Comparison of ENCODE assay signal across 1 cellular context in the genomic region with DNA sequence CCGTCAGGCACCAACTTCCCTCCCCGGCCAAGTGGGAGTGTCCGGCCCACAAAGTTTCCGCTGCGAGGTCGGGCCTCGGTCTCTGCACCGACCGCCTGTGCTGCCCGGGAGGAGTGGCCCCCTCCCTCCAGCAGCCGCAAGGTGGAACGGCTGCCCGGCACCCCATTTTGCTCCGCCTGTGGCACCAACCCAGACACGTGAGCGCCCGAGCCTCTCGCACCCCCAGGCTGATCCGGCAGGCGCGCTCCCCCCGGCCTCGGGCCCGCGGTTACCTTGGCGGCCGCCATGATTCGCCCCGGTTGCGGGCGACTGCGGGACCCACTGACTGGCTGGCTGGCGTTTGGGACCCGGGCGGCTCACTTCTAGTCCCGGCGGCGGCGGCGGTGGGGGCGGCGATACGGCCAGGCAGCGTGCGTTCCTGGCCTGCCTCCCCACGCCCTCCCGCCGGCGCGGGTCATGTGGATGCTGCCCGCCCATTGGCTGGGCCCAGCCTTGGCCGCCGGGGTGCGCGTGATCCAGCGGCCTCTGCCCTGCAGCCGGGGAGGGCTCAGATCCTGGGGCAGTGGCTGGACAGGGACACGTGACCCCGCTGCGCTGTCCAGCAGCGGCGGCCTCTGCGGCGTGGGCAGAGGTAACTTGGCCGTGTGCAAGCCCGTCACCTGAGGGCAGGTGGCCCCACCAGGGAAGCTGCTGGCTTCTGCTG.
A peak's percentile ranks its signal among the peaks of the same experiment; 100 is the strongest.
TF ChIP-seq lines count a peak whose summit lies in the region.

A gene with protein sequence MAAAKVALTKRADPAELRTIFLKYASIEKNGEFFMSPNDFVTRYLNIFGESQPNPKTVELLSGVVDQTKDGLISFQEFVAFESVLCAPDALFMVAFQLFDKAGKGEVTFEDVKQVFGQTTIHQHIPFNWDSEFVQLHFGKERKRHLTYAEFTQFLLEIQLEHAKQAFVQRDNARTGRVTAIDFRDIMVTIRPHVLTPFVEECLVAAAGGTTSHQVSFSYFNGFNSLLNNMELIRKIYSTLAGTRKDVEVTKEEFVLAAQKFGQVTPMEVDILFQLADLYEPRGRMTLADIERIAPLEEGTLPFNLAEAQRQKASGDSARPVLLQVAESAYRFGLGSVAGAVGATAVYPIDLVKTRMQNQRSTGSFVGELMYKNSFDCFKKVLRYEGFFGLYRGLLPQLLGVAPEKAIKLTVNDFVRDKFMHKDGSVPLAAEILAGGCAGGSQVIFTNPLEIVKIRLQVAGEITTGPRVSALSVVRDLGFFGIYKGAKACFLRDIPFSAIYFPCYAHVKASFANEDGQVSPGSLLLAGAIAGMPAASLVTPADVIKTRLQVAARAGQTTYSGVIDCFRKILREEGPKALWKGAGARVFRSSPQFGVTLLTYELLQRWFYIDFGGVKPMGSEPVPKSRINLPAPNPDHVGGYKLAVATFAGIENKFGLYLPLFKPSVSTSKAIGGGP (minus strand): TSS at position 429 of the 703 bp plus-strand sequence. CDS start 142 bp downstream, at position 287.

TF ChIP-seq in HepG2, 621 proteins besides CTCF, POLR2A, EP300 and RAD21 (continued from another document and continues in another):
- TF ChIP-seq, protein P1, sequence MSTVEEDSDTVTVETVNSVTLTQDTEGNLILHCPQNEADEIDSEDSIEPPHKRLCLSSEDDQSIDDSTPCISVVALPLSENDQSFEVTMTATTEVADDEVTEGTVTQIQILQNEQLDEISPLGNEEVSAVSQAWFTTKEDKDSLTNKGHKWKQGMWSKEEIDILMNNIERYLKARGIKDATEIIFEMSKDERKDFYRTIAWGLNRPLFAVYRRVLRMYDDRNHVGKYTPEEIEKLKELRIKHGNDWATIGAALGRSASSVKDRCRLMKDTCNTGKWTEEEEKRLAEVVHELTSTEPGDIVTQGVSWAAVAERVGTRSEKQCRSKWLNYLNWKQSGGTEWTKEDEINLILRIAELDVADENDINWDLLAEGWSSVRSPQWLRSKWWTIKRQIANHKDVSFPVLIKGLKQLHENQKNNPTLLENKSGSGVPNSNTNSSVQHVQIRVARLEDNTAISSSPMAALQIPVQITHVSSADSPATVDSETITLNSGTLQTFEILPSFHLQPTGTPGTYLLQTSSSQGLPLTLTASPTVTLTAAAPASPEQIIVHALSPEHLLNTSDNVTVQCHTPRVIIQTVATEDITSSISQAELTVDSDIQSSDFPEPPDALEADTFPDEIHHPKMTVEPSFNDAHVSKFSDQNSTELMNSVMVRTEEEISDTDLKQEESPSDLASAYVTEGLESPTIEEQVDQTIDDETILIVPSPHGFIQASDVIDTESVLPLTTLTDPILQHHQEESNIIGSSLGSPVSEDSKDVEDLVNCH (CRISPR knock-in tag; IDR thresholded peaks at IDR 0.05): peak; percentile 96
- TF ChIP-seq ARHGAP35 (CRISPR knock-in tag; IDR thresholded peaks at IDR 0.05; ENCODE audit: borderline replicate concordance) (peak; percentile 97), ZKSCAN5 (CRISPR knock-in tag; IDR thresholded peaks at IDR 0.05) (no peak), SMYD3 (CRISPR knock-in tag; IDR thresholded peaks at IDR 0.05) (peak; percentile 77; the same call in 1 of the 2 replicates), ZNF44 (CRISPR knock-in tag; IDR thresholded peaks at IDR 0.05) (no peak), ISX (CRISPR knock-in tag; conservative IDR thresholded peaks at IDR 0.05) (no peak; the same call in 1 of the 2 replicates), ZNF777 (CRISPR knock-in tag; IDR thresholded peaks at IDR 0.05) (no peak), ZBTB1 (CRISPR knock-in tag; IDR thresholded peaks at IDR 0.05; ENCODE audit: borderline replicate concordance) (no peak), SKI (IDR thresholded peaks at IDR 0.05; ENCODE audit: partially characterized antibody) (peak; percentile 83), ZNF530 (CRISPR knock-in tag; IDR thresholded peaks at IDR 0.05; ENCODE audit: low read depth) (peak; percentile 70; the same call in 1 of the 2 replicates), GATA4 (IDR thresholded peaks at IDR 0.05; ENCODE audit: borderline replicate concordance, low read depth) (no peak), RELA (CRISPR knock-in tag; IDR thresholded peaks at IDR 0.05) (0 out of 2 replicates have a peak, but pooled peaks have one; percentile 79), PHF5A (CRISPR knock-in tag; IDR thresholded peaks at IDR 0.05; ENCODE audit: low read depth, unreplicated experiment) (peak; percentile 57), GTF3A (CRISPR knock-in tag; conservative IDR thresholded peaks at IDR 0.05) (0 out of 2 replicates have a peak, but pooled peaks have one; percentile 92), MAZ (IDR thresholded peaks at IDR 0.05; ENCODE audit: borderline replicate concordance, low read depth, low read length) (peak; percentile 56), MAZ (CRISPR knock-in tag; IDR thresholded peaks at IDR 0.05; ENCODE audit: low read depth) (peak; percentile 98; the same call in 1 of the 2 replicates), ZNF343 (CRISPR knock-in tag; IDR thresholded peaks at IDR 0.05) (peak; percentile 89), PLRG1 (conservative IDR thresholded peaks at IDR 0.05) (no peak), TP53 (CRISPR knock-in tag; conservative IDR thresholded peaks at IDR 0.05) (peak; percentile 56; the same call in 1 of the 2 replicates), ZNF331 (CRISPR knock-in tag; IDR thresholded peaks at IDR 0.05) (peak; percentile 93), PRMT3 (CRISPR knock-in tag; IDR thresholded peaks at IDR 0.05; ENCODE audit: borderline replicate concordance, low read depth) (no peak), CBX1 (IDR thresholded peaks at IDR 0.05; ENCODE audit: low read depth) (peak; percentile 54), TRIM24 (CRISPR knock-in tag; IDR thresholded peaks at IDR 0.05) (no peak), SP140L (CRISPR knock-in tag; IDR thresholded peaks at IDR 0.05; ENCODE audit: borderline replicate concordance) (peak; percentile 71; the same call in 1 of the 2 replicates), GATAD1 (CRISPR knock-in tag; IDR thresholded peaks at IDR 0.05) (peak; percentile 82), SAFB2 (CRISPR knock-in tag; IDR thresholded peaks at IDR 0.05; ENCODE audit: borderline replicate concordance, low read depth) (peak; percentile 98), ZFP36L2 (CRISPR knock-in tag; IDR thresholded peaks at IDR 0.05) (no peak), ZMAT3 (CRISPR knock-in tag; conservative IDR thresholded peaks at IDR 0.05) (peak; percentile 99), ARNTL (CRISPR knock-in tag; IDR thresholded peaks at IDR 0.05) (peak; percentile 100), ZSCAN31 (CRISPR knock-in tag; IDR thresholded peaks at IDR 0.05; ENCODE audit: low read depth) (peak; percentile 92; the same call in 1 of the 2 replicates)
- TF ChIP-seq, protein P2, sequence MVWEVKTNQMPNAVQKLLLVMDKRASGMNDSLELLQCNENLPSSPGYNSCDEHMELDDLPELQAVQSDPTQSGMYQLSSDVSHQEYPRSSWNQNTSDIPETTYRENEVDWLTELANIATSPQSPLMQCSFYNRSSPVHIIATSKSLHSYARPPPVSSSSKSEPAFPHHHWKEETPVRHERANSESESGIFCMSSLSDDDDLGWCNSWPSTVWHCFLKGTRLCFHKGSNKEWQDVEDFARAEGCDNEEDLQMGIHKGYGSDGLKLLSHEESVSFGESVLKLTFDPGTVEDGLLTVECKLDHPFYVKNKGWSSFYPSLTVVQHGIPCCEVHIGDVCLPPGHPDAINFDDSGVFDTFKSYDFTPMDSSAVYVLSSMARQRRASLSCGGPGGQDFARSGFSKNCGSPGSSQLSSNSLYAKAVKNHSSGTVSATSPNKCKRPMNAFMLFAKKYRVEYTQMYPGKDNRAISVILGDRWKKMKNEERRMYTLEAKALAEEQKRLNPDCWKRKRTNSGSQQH (CRISPR knock-in tag; IDR thresholded peaks at IDR 0.05; ENCODE audit: low read depth): no peak; the same call in 1 of the 2 replicates
- TF ChIP-seq, protein P3, sequence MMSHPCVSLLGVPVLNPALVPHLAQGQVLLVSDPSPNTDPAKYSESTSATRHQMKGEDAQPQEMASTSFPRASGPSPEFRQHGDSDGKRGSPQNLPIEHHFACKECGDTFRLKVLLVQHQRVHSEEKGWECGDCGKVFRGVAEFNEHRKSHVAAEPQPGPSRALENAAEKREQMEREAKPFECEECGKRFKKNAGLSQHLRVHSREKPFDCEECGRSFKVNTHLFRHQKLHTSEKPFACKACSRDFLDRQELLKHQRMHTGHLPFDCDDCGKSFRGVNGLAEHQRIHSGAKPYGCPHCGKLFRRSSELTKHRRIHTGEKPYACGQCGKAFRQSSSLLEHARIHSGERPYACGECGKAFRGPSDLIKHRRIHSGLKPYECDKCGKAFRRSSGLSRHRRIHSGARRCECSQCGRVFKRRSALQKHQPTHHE (CRISPR knock-in tag; IDR thresholded peaks at IDR 0.05; ENCODE audit: borderline replicate concordance): no peak; the same call in none of the 2 replicates
- TF ChIP-seq, protein P4, sequence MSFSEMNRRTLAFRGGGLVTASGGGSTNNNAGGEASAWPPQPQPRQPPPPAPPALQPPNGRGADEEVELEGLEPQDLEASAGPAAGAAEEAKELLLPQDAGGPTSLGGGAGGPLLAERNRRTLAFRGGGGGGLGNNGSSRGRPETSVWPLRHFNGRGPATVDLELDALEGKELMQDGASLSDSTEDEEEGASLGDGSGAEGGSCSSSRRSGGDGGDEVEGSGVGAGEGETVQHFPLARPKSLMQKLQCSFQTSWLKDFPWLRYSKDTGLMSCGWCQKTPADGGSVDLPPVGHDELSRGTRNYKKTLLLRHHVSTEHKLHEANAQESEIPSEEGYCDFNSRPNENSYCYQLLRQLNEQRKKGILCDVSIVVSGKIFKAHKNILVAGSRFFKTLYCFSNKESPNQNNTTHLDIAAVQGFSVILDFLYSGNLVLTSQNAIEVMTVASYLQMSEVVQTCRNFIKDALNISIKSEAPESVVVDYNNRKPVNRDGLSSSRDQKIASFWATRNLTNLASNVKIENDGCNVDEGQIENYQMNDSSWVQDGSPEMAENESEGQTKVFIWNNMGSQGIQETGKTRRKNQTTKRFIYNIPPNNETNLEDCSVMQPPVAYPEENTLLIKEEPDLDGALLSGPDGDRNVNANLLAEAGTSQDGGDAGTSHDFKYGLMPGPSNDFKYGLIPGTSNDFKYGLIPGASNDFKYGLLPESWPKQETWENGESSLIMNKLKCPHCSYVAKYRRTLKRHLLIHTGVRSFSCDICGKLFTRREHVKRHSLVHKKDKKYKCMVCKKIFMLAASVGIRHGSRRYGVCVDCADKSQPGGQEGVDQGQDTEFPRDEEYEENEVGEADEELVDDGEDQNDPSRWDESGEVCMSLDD (CRISPR knock-in tag; IDR thresholded peaks at IDR 0.05; ENCODE audit: borderline replicate concordance): no peak; the same call in 1 of the 2 replicates
- TF ChIP-seq, protein P5, sequence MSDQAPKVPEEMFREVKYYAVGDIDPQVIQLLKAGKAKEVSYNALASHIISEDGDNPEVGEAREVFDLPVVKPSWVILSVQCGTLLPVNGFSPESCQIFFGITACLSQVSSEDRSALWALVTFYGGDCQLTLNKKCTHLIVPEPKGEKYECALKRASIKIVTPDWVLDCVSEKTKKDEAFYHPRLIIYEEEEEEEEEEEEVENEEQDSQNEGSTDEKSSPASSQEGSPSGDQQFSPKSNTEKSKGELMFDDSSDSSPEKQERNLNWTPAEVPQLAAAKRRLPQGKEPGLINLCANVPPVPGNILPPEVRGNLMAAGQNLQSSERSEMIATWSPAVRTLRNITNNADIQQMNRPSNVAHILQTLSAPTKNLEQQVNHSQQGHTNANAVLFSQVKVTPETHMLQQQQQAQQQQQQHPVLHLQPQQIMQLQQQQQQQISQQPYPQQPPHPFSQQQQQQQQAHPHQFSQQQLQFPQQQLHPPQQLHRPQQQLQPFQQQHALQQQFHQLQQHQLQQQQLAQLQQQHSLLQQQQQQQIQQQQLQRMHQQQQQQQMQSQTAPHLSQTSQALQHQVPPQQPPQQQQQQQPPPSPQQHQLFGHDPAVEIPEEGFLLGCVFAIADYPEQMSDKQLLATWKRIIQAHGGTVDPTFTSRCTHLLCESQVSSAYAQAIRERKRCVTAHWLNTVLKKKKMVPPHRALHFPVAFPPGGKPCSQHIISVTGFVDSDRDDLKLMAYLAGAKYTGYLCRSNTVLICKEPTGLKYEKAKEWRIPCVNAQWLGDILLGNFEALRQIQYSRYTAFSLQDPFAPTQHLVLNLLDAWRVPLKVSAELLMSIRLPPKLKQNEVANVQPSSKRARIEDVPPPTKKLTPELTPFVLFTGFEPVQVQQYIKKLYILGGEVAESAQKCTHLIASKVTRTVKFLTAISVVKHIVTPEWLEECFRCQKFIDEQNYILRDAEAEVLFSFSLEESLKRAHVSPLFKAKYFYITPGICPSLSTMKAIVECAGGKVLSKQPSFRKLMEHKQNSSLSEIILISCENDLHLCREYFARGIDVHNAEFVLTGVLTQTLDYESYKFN (CRISPR knock-in tag; conservative IDR thresholded peaks at IDR 0.05): peak; percentile 87
- TF ChIP-seq, protein P6, sequence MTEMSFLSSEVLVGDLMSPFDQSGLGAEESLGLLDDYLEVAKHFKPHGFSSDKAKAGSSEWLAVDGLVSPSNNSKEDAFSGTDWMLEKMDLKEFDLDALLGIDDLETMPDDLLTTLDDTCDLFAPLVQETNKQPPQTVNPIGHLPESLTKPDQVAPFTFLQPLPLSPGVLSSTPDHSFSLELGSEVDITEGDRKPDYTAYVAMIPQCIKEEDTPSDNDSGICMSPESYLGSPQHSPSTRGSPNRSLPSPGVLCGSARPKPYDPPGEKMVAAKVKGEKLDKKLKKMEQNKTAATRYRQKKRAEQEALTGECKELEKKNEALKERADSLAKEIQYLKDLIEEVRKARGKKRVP (CRISPR knock-in tag; IDR thresholded peaks at IDR 0.05): no peak; a peak in 1 of 4 replicates
- TF ChIP-seq, protein P7, sequence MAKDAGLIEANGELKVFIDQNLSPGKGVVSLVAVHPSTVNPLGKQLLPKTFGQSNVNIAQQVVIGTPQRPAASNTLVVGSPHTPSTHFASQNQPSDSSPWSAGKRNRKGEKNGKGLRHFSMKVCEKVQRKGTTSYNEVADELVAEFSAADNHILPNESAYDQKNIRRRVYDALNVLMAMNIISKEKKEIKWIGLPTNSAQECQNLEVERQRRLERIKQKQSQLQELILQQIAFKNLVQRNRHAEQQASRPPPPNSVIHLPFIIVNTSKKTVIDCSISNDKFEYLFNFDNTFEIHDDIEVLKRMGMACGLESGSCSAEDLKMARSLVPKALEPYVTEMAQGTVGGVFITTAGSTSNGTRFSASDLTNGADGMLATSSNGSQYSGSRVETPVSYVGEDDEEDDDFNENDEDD (CRISPR knock-in tag; IDR thresholded peaks at IDR 0.05; ENCODE audit: borderline replicate concordance): peak; percentile 95
